In the genomic region with DNA sequence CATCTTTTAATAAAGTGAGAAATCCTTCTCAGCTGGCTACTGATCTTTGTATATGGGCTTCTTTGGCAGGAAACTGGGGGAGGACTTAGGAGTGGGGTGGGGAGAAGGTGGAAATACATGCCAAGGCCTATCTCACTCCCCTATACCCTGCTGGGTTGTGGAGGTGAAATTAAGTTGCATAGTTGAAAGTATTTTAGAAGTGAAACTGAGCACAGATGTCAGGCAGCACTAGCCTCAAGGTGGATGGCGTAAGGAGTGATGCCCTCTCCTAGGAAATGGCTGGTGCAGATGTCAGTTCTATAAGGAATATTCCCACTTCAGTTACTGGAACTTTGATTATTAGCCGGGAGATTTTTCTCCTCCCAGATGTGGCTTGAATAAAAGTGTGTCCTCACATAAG, we compare ENCODE assay signal across 28 cellular contexts. TPM values are rescaled to one million over a fixed set of nuclear protein-coding genes. Genes with fewer than 3 reads are reported as not detected.
"Had no signal": no experiment of that assay in that cellular context is flagged by ENCODE, and none has a peak within 500 bp of the region (broad histone marks: within the 10 kb centered on the region; RNA-seq: fewer than 3 reads in every experiment).

No MANE protein-coding gene starts in this region.

- H3K4me3 ChIP-seq: colonic mucosa, coronary artery, dorsolateral prefrontal cortex, esophagus muscularis mucosa, esophagus squamous epithelium, gastrocnemius medialis, gastroesophageal sphincter, heart left ventricle, heart right ventricle, hepatocyte had no signal

- H3K79me2 ChIP-seq: hepatocyte had no signal

- DNase-seq: colonic mucosa; cortex of kidney; dermis blood vessel endothelial cell; dorsolateral prefrontal cortex; effector CD4-positive, alpha-beta T cell; effector CD8-positive, alpha-beta T cell; effector memory CD4-positive, alpha-beta T cell; effector memory CD8-positive, alpha-beta T cell; endodermal cell; erythroblast; esophagus squamous epithelium; foreskin fibroblast; foreskin keratinocyte; foreskin melanocyte; gastrocnemius medialis; glutamatergic neuron; head of caudate nucleus; heart left ventricle; heart right ventricle had no signal

- H3K27me3 ChIP-seq: colonic mucosa, dorsolateral prefrontal cortex, esophagus squamous epithelium, foreskin keratinocyte, gastrocnemius medialis, gastroesophageal sphincter, heart left ventricle, heart right ventricle, hepatocyte had no signal

- H3K4me2 ChIP-seq: hepatocyte had no signal

- ATAC-seq: effector memory CD8-positive, alpha-beta T cell; esophagus mucosa; foreskin keratinocyte; gastrocnemius medialis; gastroesophageal sphincter; heart left ventricle; heart right ventricle had no signal

- FAIRE-seq: endometrium, endothelial cell of umbilical vein, frontal cortex had no signal

- H3K9me3 ChIP-seq: colonic mucosa, esophagus muscularis mucosa, esophagus squamous epithelium, gastrocnemius medialis, gastroesophageal sphincter had no signal

- H3K27ac ChIP-seq: colonic mucosa, coronary artery, dorsolateral prefrontal cortex, epithelial cell of prostate, esophagus muscularis mucosa, esophagus squamous epithelium, foreskin keratinocyte, gastrocnemius medialis, gastroesophageal sphincter, heart left ventricle, heart right ventricle, hepatocyte had no signal

- H2AFZ ChIP-seq: hepatocyte had no signal

- H3K4me1 ChIP-seq: colonic mucosa, foreskin keratinocyte had no signal

- H3K36me3 ChIP-seq: colonic mucosa, esophagus muscularis mucosa, esophagus squamous epithelium, gastrocnemius medialis, gastroesophageal sphincter, heart left ventricle, heart right ventricle had no signal

RNA-seq across cellular contexts. Expression of gene NNMT, which starts 46.3 kb away (rescaled TPM):
- total RNA-seq: endodermal cell, foreskin keratinocyte had no signal
- polyA plus RNA-seq: foreskin keratinocyte had no signal
